ENCODE assay signal across 10 cellular contexts in the genomic region with DNA sequence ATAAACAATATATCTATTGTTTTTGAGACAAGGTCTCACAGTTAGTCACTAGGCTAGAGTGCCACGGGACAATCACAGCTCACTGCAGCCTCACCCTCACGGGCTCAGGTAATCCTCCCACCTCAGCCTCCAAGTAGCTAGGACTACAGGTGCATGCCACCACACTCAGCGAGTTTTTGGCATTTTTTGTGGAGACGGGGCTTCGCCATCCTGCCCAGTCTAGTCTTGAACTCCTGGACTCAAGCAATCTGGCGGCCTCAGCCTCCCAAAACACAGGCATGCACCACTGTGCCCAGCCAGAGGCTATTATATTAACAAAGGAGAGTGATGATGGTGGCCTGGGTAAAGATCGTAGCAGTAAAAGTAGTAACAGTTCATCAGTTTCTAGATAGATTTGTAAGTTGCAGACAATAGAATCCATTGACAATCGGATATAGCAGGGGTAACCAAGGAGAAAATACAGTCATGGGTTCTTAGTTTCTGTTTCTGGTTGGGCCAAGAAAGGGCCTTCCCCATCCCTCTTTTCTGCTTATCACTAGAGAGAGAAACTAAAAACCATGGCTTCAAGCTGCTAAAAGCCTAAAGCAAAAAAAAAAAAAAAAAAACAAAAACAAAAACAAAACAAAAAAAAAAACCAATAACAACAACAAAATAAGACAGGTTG.
DNase-seq lines count a peak whose midpoint lies in the region; ATAC-seq, FAIRE-seq and TF ChIP-seq lines count a peak whose summit lies in the region.
"Had no signal": no experiment of that assay in that cellular context is flagged by ENCODE, and none has a peak within 500 bp of the region (broad histone marks: within the 10 kb centered on the region; RNA-seq: fewer than 3 reads in every experiment).

No MANE protein-coding gene starts in this region.

- no peak for FAIRE-seq in GM12878 (lab: Jason Lieb, UNC)
- no peak for FAIRE-seq in GM19239 (lab: Jason Lieb, UNC)

- H3K36me3 ChIP-seq in GM12878 (ENCODE audit: control insufficient read depth in 2 of 2, insufficient read depth in 2 of 2, low read length in 1 of 2): no peaks in the 10 kb centered on the region
- H3K36me3 ChIP-seq: thoracic aorta had no signal

- SMC1A ChIA-PET in GM12878 (lab: Charles Lee; ENCODE audit: uncharacterized antibody, unreplicated experiment): interaction anchor here (0.7 to 2.4 kb wide), 6 partner anchors 8 to 1990 kb away, joined by 3 to 8 read pairs (median 4); no protein-coding TSS in a partner anchor

- no peak for TF ChIP-seq EP300 in GM12878 (IDR thresholded peaks at IDR 0.05; ENCODE audit: borderline replicate concordance in 1 of 2, control insufficient read depth in 1 of 2, low read depth in 2 of 2, low read length in 2 of 2)

- H3K4me2 ChIP-seq in GM12878 (ENCODE audit: control insufficient read depth, insufficient read depth): no peak overlapping the region

- WGBS in GM12878 (ENCODE audit: insufficient coverage, insufficient replicate concordance, low lambda C conversion rate, missing lambda C conversion rate): 43% methylated on average over 8 of the region's 8 CpGs

- peak overlapping the region; percentile 27 for H3K4me3 Mint-ChIP-seq in T-helper 1 cell treated with Interleukin-12 subunit alpha and Interleukin-12 subunit beta and Interleukin-4 antibody, amounts not matched to agents 30 μg/mL and 1 μg/mL, for 36 hours
- peak overlapping the region; percentile 9 for H3K4me3 Mint-ChIP-seq in nephron progenitor cell
- H3K4me3 Mint-ChIP-seq: activated CD4-positive, alpha-beta memory T cell treated with anti-CD3 and anti-CD28 coated beads, Interleukin-2, amount 10 ng/mL, durations not matched to agents 7 days and 5 days had no signal

- H3K27ac Mint-ChIP-seq in T-helper 1 cell treated with Interleukin-12 subunit alpha and Interleukin-12 subunit beta and Interleukin-4 antibody, amounts not matched to agents 30 μg/mL and 1 μg/mL, for 36 hours: no peak overlapping the region
- H3K27ac Mint-ChIP-seq in nephron progenitor cell: no peak overlapping the region
- H3K27ac Mint-ChIP-seq: activated CD4-positive, alpha-beta memory T cell treated with anti-CD3 and anti-CD28 coated beads, Interleukin-2, amount 10 ng/mL, durations not matched to agents 7 days and 5 days had no signal

- POLR2A ChIA-PET in GM12878 (lab: Charles Lee): no interaction called here

- H3K4me1 Mint-ChIP-seq in T-helper 1 cell treated with Interleukin-12 subunit alpha and Interleukin-12 subunit beta and Interleukin-4 antibody, amounts not matched to agents 30 μg/mL and 1 μg/mL, for 36 hours (ENCODE audit: low read depth): peaks cover 7% of the 10 kb centered on the region
- H3K4me1 Mint-ChIP-seq in nephron progenitor cell: peaks cover 15% of the 10 kb centered on the region

- H2AFZ ChIP-seq in GM12878 (ENCODE audit: control insufficient read depth, low read depth, low read length): no peak overlapping the region

- H3K27me3 ChIP-seq in GM12878 (replicated peaks in 1 of 2; ENCODE audit: control insufficient read depth in 2 of 2, insufficient read depth in 2 of 2, low read length in 1 of 2) (no peaks in the 10 kb centered on the region), foreskin keratinocyte (no peaks in the 10 kb centered on the region)

- no peaks in the 10 kb centered on the region for H3K9me3 Mint-ChIP-seq in T-helper 1 cell treated with Interleukin-12 subunit alpha and Interleukin-12 subunit beta and Interleukin-4 antibody, amounts not matched to agents 30 μg/mL and 1 μg/mL, for 36 hours
- peaks cover 4% of the 10 kb centered on the region for H3K9me3 Mint-ChIP-seq in nephron progenitor cell
- H3K9me3 Mint-ChIP-seq: activated CD4-positive, alpha-beta memory T cell treated with anti-CD3 and anti-CD28 coated beads, Interleukin-2, amount 10 ng/mL, durations not matched to agents 7 days and 5 days had no signal

- no peaks in the 10 kb centered on the region for H3K9me3 ChIP-seq in GM12878 (replicated peaks; ENCODE audit: control insufficient read depth, insufficient read depth, low read length)
- H3K9me3 ChIP-seq: thoracic aorta had no signal

- H3K27ac ChIP-seq in GM12878 (ENCODE audit: control insufficient read depth, insufficient read depth): no peak overlapping the region
- H3K27ac ChIP-seq in foreskin keratinocyte: no peak overlapping the region
- H3K27ac ChIP-seq: thoracic aorta had no signal

- ATAC-seq in HG03060 (IDR thresholded peaks at IDR 0.05; ENCODE audit: low read depth, unreplicated experiment): peak; percentile 31
- ATAC-seq in GM12878: peak; percentile 78
- no peak for ATAC-seq in foreskin keratinocyte

- RAD21 ChIA-PET in GM12878 (lab: Charles Lee; ENCODE audit: unreplicated experiment): interaction anchor here (0.7 to 1.5 kb wide), 7 partner anchors 13 to 1987 kb away, joined by 3 to 5 read pairs (median 3); no protein-coding TSS in a partner anchor

- CTCF ChIA-PET in GM12878 (lab: Yijun Ruan, JAX): interaction anchor here (0.6 to 1.9 kb wide), 21 partner anchors 8 to 1988 kb away, joined by 3 to 8 read pairs (median 3); no protein-coding TSS in a partner anchor

- H3K4me3 ChIP-seq in GM12878: no peak overlapping the region

- no peak for TF ChIP-seq POLR2A in GM12878 (IDR thresholded peaks at IDR 0.05; ENCODE audit: low read depth, low read length)

- intact Hi-C loops in GM12878 (cut with micrococcal nuclease; ENCODE audit: unreplicated experiment): loop anchor here (5.0 kb wide), 2 partner anchors 1131 to 1986 kb away; no protein-coding TSS in a partner anchor

- H3K9ac ChIP-seq in GM12878 (ENCODE audit: control insufficient read depth, insufficient read depth, low read length): no peak overlapping the region

- H3K4me1 ChIP-seq in GM12878 (ENCODE audit: control insufficient read depth, insufficient read depth, low read length) (no peaks in the 10 kb centered on the region), foreskin keratinocyte (no peaks in the 10 kb centered on the region)

- H3K27me3 Mint-ChIP-seq in T-helper 1 cell treated with Interleukin-12 subunit alpha and Interleukin-12 subunit beta and Interleukin-4 antibody, amounts not matched to agents 30 μg/mL and 1 μg/mL, for 36 hours (ENCODE audit: low read depth): peaks cover 5% of the 10 kb centered on the region
- H3K27me3 Mint-ChIP-seq in nephron progenitor cell (ENCODE audit: low read depth, poor library complexity): no peaks in the 10 kb centered on the region

- H3K36me3 Mint-ChIP-seq in T-helper 1 cell treated with Interleukin-12 subunit alpha and Interleukin-12 subunit beta and Interleukin-4 antibody, amounts not matched to agents 30 μg/mL and 1 μg/mL, for 36 hours (ENCODE audit: low read depth): no peaks in the 10 kb centered on the region
- H3K36me3 Mint-ChIP-seq in nephron progenitor cell (ENCODE audit: low read depth): no peaks in the 10 kb centered on the region

- TF ChIP-seq CTCF in GM12878 (IDR thresholded peaks at IDR 0.05 in 2 of 3, conservative IDR thresholded peaks at IDR 0.05 in 1 of 3; ENCODE audit: control insufficient read depth in 2 of 3, extremely low read depth in 1 of 3, insufficient read depth in 1 of 3, low read depth in 3 of 3, low read length in 3 of 3) (no peak), nephron progenitor cell (IDR thresholded peaks at IDR 0.05) (no peak), foreskin keratinocyte (conservative IDR thresholded peaks at IDR 0.05) (no peak)

- H4K20me1 ChIP-seq in GM12878 (ENCODE audit: control insufficient read depth, insufficient read depth): no peaks in the 10 kb centered on the region

- no peak for TF ChIP-seq RAD21 in GM12878 (IDR thresholded peaks at IDR 0.05; ENCODE audit: insufficient read depth, low read depth, low read length)

- DNase-seq in T-helper 1 cell (no peak), GM12878 (ENCODE audit: low read depth, low spot score) (no peak), nephron progenitor cell (no peak), foreskin keratinocyte (no peak), GM19239 (ENCODE audit: insufficient read length, low spot score) (no peak), glomerular visceral epithelial cell (ENCODE audit: extremely low spot score) (no peak)

- in situ Hi-C loops in GM12878 (cut with MboI): no loop called here

- BruUV-seq in GM12878 (replicated peaks; lab: Mats Ljungman, UMichigan): no TSS peak

- H3K79me2 ChIP-seq in GM12878 (ENCODE audit: control insufficient read depth, insufficient read depth, low read length): no peaks in the 10 kb centered on the region

TF ChIP-seq in GM12878, 131 proteins besides CTCF, POLR2A, EP300 and RAD21 (continues in another document):
- TF ChIP-seq, protein P1, sequence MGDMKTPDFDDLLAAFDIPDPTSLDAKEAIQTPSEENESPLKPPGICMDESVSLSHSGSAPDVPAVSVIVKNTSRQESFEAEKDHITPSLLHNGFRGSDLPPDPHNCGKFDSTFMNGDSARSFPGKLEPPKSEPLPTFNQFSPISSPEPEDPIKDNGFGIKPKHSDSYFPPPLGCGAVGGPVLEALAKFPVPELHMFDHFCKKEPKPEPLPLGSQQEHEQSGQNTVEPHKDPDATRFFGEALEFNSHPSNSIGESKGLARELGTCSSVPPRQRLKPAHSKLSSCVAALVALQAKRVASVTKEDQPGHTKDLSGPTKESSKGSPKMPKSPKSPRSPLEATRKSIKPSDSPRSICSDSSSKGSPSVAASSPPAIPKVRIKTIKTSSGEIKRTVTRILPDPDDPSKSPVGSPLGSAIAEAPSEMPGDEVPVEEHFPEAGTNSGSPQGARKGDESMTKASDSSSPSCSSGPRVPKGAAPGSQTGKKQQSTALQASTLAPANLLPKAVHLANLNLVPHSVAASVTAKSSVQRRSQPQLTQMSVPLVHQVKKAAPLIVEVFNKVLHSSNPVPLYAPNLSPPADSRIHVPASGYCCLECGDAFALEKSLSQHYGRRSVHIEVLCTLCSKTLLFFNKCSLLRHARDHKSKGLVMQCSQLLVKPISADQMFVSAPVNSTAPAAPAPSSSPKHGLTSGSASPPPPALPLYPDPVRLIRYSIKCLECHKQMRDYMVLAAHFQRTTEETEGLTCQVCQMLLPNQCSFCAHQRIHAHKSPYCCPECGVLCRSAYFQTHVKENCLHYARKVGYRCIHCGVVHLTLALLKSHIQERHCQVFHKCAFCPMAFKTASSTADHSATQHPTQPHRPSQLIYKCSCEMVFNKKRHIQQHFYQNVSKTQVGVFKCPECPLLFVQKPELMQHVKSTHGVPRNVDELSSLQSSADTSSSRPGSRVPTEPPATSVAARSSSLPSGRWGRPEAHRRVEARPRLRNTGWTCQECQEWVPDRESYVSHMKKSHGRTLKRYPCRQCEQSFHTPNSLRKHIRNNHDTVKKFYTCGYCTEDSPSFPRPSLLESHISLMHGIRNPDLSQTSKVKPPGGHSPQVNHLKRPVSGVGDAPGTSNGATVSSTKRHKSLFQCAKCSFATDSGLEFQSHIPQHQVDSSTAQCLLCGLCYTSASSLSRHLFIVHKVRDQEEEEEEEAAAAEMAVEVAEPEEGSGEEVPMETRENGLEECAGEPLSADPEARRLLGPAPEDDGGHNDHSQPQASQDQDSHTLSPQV (IDR thresholded peaks at IDR 0.05): no peak
- TF ChIP-seq CREM (IDR thresholded peaks at IDR 0.05; ENCODE audit: low read depth) (no peak), IRF4 (IDR thresholded peaks at IDR 0.05; ENCODE audit: low read depth, low read length) (no peak)
